In genomic region chr5:72600401-72600981, GRCh38 we compare ENCODE assay signal across 10 cellular contexts.
DNase-seq lines count a peak whose midpoint lies in the region; ATAC-seq and TF ChIP-seq lines count a peak whose summit lies in the region.
"Had no signal": no experiment of that assay in that cellular context is flagged by ENCODE, and none has a peak within 500 bp of the region (broad histone marks: within the 10 kb centered on the region; RNA-seq: fewer than 3 reads in every experiment).

No MANE protein-coding gene starts in this region.

- peak; percentile 91 for ATAC-seq in mucosa of descending colon
- no peak for ATAC-seq in GM19035 (IDR thresholded peaks at IDR 0.05; ENCODE audit: unreplicated experiment)
- ATAC-seq: CD8-positive, alpha-beta T cell had no signal

- peak; percentile 95 for DNase-seq in BJ (ENCODE audit: low read depth)
- DNase-seq in MV-4-11 (lab: John Stamatoyannopoulos, UW) = peak; percentile 81
- peak; percentile 68 for DNase-seq in choroid plexus epithelial cell (ENCODE audit: low read depth)
- DNase-seq in mucosa of descending colon = no peak
- DNase-seq in KG1 (lab: John Stamatoyannopoulos, UW) = no peak
- no peak for DNase-seq in NCI-H1417 (lab: John Stamatoyannopoulos, UW)
- no peak for DNase-seq in DMS79 (lab: John Stamatoyannopoulos, UW)
- DNase-seq: CD8-positive, alpha-beta T cell; effector CD4-positive, alpha-beta T cell had no signal

- intact Hi-C loops in mucosa of descending colon (cut with DNase I, micrococcal nuclease) = no loop called here

- H3K9me3 ChIP-seq in mucosa of descending colon = no peaks in the 10 kb centered on the region

- H3K4me3 ChIP-seq in BJ (ENCODE audit: low read depth, low read length) (no peak overlapping the region), choroid plexus epithelial cell (ENCODE audit: low read depth, low read length) (no peak overlapping the region), mucosa of descending colon (no peak overlapping the region)

- CTCF ChIA-PET in BJ (lab: Yijun Ruan, JAX) = interaction anchor here (4.9 kb wide), 1 partner anchor 11 kb away, joined by 24 read pairs; no protein-coding TSS in a partner anchor

- peaks cover 37% of the 10 kb centered on the region for H3K4me1 ChIP-seq in mucosa of descending colon (ENCODE audit: low read depth)

- no peaks in the 10 kb centered on the region for H3K27me3 ChIP-seq in BJ (ENCODE audit: control insufficient read depth, insufficient read depth, low read length)

- POLR2A ChIA-PET in BJ (lab: Charles Lee) = no interaction called here

- TF ChIP-seq CTCF in BJ (IDR thresholded peaks at IDR 0.05; ENCODE audit: insufficient read depth, low read depth, low read length) (no peak), choroid plexus epithelial cell (conservative IDR thresholded peaks at IDR 0.05; ENCODE audit: low read depth, low read length) (no peak), mucosa of descending colon (IDR thresholded peaks at IDR 0.05) (no peak)

- H3K36me3 ChIP-seq in BJ (ENCODE audit: control insufficient read depth, insufficient read depth, low read length) (no peaks in the 10 kb centered on the region), mucosa of descending colon (ENCODE audit: low read depth) (no peaks in the 10 kb centered on the region)

Comparison
In these comparisons a context has a peak if more than half of its experiments do, and no peak if none do; other contexts are left out.
1. DNase-seq: peak in BJ (single experiment), MV-4-11 (single experiment) and choroid plexus epithelial cell (single experiment); none in mucosa of descending colon (0 of 3), KG1 (single experiment), NCI-H1417 (0 of 3) and DMS79 (single experiment).